31 cellular contexts compared by ENCODE assay signal in genomic region chr6:55675936-55676335, GRCh38.
"Had no signal": no experiment of that assay in that cellular context is flagged by ENCODE, and none has a peak within 500 bp of the region (broad histone marks: within the 10 kb centered on the region; RNA-seq: fewer than 3 reads in every experiment).

No MANE protein-coding gene starts in this region.

- H3K9me3 ChIP-seq: adrenal gland, body of pancreas, breast epithelium had no signal

- H3K4me1 ChIP-seq: adrenal gland, body of pancreas, breast epithelium had no signal

- H3K36me3 ChIP-seq: adrenal gland, brain microvascular endothelial cell, breast epithelium had no signal

- DNase-seq: activated B cell treated with CpG ODN at 0.5 μM for 24 hours; activated CD4-positive, alpha-beta memory T cell treated with anti-CD3 and anti-CD28 coated beads for 36 hours; activated CD4-positive, alpha-beta T cell treated with anti-CD3 and anti-CD28 coated beads for 4 hours; activated CD4-positive, alpha-beta T cell treated with anti-CD3 and anti-CD28 coated beads, Interleukin-2, amount 10 ng/mL, durations not matched to agents 24 days and 14 days; activated CD4-positive, alpha-beta T cell treated with anti-CD3 and anti-CD28 coated beads, Interleukin-2, amount 50 U/mL, for 1 hour; activated CD4-positive, alpha-beta T cell treated with anti-CD3 and anti-CD28 coated beads, Interleukin-2, amount 50 U/mL, for 4 hours; activated CD4-positive, CD25-positive, alpha-beta regulatory T cell treated with anti-CD3 and anti-CD28 coated beads, Interleukin-2, amount 50 U/mL, for 72 hours; activated CD8-positive, alpha-beta memory T cell treated with anti-CD3 and anti-CD28 coated beads, Interleukin-2, amount 50 U/mL, for 4 hours; activated CD8-positive, alpha-beta T cell treated with anti-CD3 and anti-CD28 coated beads for 36 hours; activated effector memory CD4-positive, alpha-beta T cell treated with Interleukin-2 at 50 U/mL for 16 hours; activated gamma-delta T cell; activated naive CD4-positive, alpha-beta T cell treated with anti-CD3 and anti-CD28 coated beads, Interleukin-2, amount 10 ng/mL, durations not matched to agents 7 days and 5 days; activated naive CD4-positive, alpha-beta T cell treated with Interleukin-2 at 50 U/mL for 16 hours; activated naive CD8-positive, alpha-beta T cell treated with anti-CD3 and anti-CD28 coated beads, Interleukin-2, amount 10 ng/mL, durations not matched to agents 7 days and 5 days; activated naive CD8-positive, alpha-beta T cell treated with anti-CD3 and anti-CD28 coated beads, Interleukin-2, amount 50 U/mL, for 24 hours; activated T-cell treated with anti-CD3 and anti-CD28 coated beads for 4 hours; activated T-cell treated with anti-CD3 and anti-CD28 coated beads, Interleukin-2, amount 50 U/mL, for 1 hour; activated T-cell treated with anti-CD3 and anti-CD28 coated beads, Interleukin-2, amount 50 U/mL, for 4 hours; activated T-cell treated with anti-CD3 and anti-CD28 coated beads, Interleukin-2, amount 50 U/mL, for 72 hours; adrenal gland; amniotic stem cell; aorta; body of pancreas; brain microvascular endothelial cell; central memory CD4-positive, alpha-beta T cell; T-helper 1 cell; T-helper 2 cell; T-helper 9 cell had no signal

- H3K27me3 ChIP-seq: adrenal gland, body of pancreas, brain microvascular endothelial cell, breast epithelium had no signal

- H3K27ac ChIP-seq: adrenal gland, body of pancreas, brain microvascular endothelial cell, breast epithelium, VCaP had no signal

- H3K4me3 ChIP-seq: adrenal gland, body of pancreas, breast epithelium had no signal

- ATAC-seq: activated CD8-positive, alpha-beta T cell treated with anti-CD3 and anti-CD28 coated beads for 36 hours; activated naive CD8-positive, alpha-beta T cell treated with anti-CD3 and anti-CD28 coated beads, Interleukin-2, amount 50 U/mL, for 24 hours; activated T-cell treated with anti-CD3 and anti-CD28 coated beads, Interleukin-2, amount 50 U/mL, for 4 hours; activated T-cell treated with anti-CD3 and anti-CD28 coated beads, Interleukin-2, amount 50 U/mL, for 72 hours; activated T-helper 17 cell treated with anti-CD3 and anti-CD28 coated beads, Interleukin-2, amount 50 U/mL, for 72 hours; body of pancreas had no signal
